Comparison of ENCODE assay signal across 8 cellular contexts in genomic region chr18:24014986-24015896, GRCh38. TPM values are rescaled to one million over a fixed set of nuclear protein-coding genes. Genes with fewer than 3 reads are reported as not detected.
DNase-seq lines count a peak whose midpoint lies in the region; ATAC-seq and TF ChIP-seq lines count a peak whose summit lies in the region.

No MANE protein-coding gene starts in this region.

- DNase-seq in NT2/D1 (ENCODE audit: low read depth, low spot score) (no peak), fibroblast of gingiva (ENCODE audit: low read depth) (peak; percentile 94), testis (peak; percentile 55)

- H3K9ac ChIP-seq in NT2/D1 (ENCODE audit: insufficient read length, low read depth) = peak overlapping the region; percentile 83

- H3K27me3 ChIP-seq in NT2/D1 (ENCODE audit: insufficient read depth, insufficient read length) = peaks cover 40% of the 10 kb centered on the region
- H3K27me3 ChIP-seq in muscle layer of duodenum (ENCODE audit: low read depth, low read length) = no peaks in the 10 kb centered on the region
- no peaks in the 10 kb centered on the region for H3K27me3 ChIP-seq in testis

- TF ChIP-seq POLR2A in testis (IDR thresholded peaks at IDR 0.05) = no peak

- peaks cover 46% of the 10 kb centered on the region for H3K4me1 Mint-ChIP-seq in activated T-helper 17 cell treated with anti-CD3 and anti-CD28 coated beads, Interleukin-2, amount 50 U/mL, for 72 hours

- H3K36me3 Mint-ChIP-seq in activated T-helper 17 cell treated with anti-CD3 and anti-CD28 coated beads, Interleukin-2, amount 50 U/mL, for 72 hours (ENCODE audit: low read depth) = peaks cover 49% of the 10 kb centered on the region

- H3K4me3 Mint-ChIP-seq in activated T-helper 17 cell treated with anti-CD3 and anti-CD28 coated beads, Interleukin-2, amount 50 U/mL, for 72 hours = peak overlapping the region; percentile 86

- 2 to 3% methylated on average over 38 to 55 of the region's 55 CpGs for WGBS in testis, 2 donors

- H3K27ac Mint-ChIP-seq in activated T-helper 17 cell treated with anti-CD3 and anti-CD28 coated beads, Interleukin-2, amount 50 U/mL, for 72 hours = peak overlapping the region; percentile 88

- ATAC-seq in GM21528 (IDR thresholded peaks at IDR 0.05; ENCODE audit: low FRiP score, unreplicated experiment) (peak; percentile 19), GM21723 (IDR thresholded peaks at IDR 0.05; ENCODE audit: unreplicated experiment) (no peak)
- ATAC-seq in activated T-helper 17 cell treated with anti-CD3 and anti-CD28 coated beads, Interleukin-2, amount 50 U/mL, for 72 hours (replicated peaks) = peak; percentile 6

- intact Hi-C loops in testis (cut with DNase I; ENCODE audit: low total_unique reads) = no loop called here

- H3K4me1 ChIP-seq in NT2/D1 (ENCODE audit: insufficient read depth, insufficient read length) = no peaks in the 10 kb centered on the region
- peaks cover 0 to 12% of the 10 kb centered on the region in 2 donors for H3K4me1 ChIP-seq in muscle layer of duodenum (ENCODE audit: control insufficient read depth in 1 of 2, insufficient read depth in 2 of 2, low read length in 2 of 2)
- H3K4me1 ChIP-seq in testis = peaks cover 13% of the 10 kb centered on the region

- H3K4me3 ChIP-seq in NT2/D1 (ENCODE audit: insufficient read length, low read depth) (peak overlapping the region; percentile 77), muscle layer of duodenum (ENCODE audit: low read depth in 1 of 2, low read length in 2 of 2) (peak overlapping the region; percentile 69 to 88), testis (peak overlapping the region; percentile 72 to 82)

- no peaks in the 10 kb centered on the region for H3K9me3 Mint-ChIP-seq in activated T-helper 17 cell treated with anti-CD3 and anti-CD28 coated beads, Interleukin-2, amount 50 U/mL, for 72 hours

- H3K27me3 Mint-ChIP-seq in activated T-helper 17 cell treated with anti-CD3 and anti-CD28 coated beads, Interleukin-2, amount 50 U/mL, for 72 hours = no peaks in the 10 kb centered on the region

- peak overlapping the region; percentile 44 for H3K27ac ChIP-seq in 22Rv1
- H3K27ac ChIP-seq in muscle layer of duodenum (ENCODE audit: low read length) = peak overlapping the region; percentile 19
- peak overlapping the region; percentile 76 to 81 for H3K27ac ChIP-seq in testis

- H3K9me3 ChIP-seq in NT2/D1 (ENCODE audit: insufficient read depth, low read length) (no peaks in the 10 kb centered on the region), muscle layer of duodenum (ENCODE audit: control insufficient read depth in 1 of 2, low read length in 2 of 2) (no peaks in the 10 kb centered on the region), testis (no peaks in the 10 kb centered on the region)

- H3K36me3 ChIP-seq in NT2/D1 (ENCODE audit: insufficient read depth, insufficient read length, low read length) = no peaks in the 10 kb centered on the region
- peaks cover 0 to 5% of the 10 kb centered on the region in 2 donors for H3K36me3 ChIP-seq in muscle layer of duodenum (ENCODE audit: control insufficient read depth in 1 of 2, insufficient read depth in 2 of 2, low read length in 2 of 2)
- H3K36me3 ChIP-seq in testis (ENCODE audit: low read depth, missing control alignments) = no peaks in the 10 kb centered on the region

- TF ChIP-seq CTCF in 22Rv1 (IDR thresholded peaks at IDR 0.05) (no peak), testis (IDR thresholded peaks at IDR 0.05) (no peak)

RNA-seq across cellular contexts. Expression of gene TTC39C, which starts 0.7 kb away (rescaled TPM):
- total RNA-seq in activated T-helper 17 cell treated with anti-CD3 and anti-CD28 coated beads, Interleukin-2, amount 50 U/mL, for 72 hours = 10 to 100 TPM; 59.6 to 76.7 TPM
- 10 to 100 TPM; 57.7 to 68.3 TPM for total RNA-seq in testis
- 70.4 TPM for polyA plus RNA-seq in testis (ENCODE audit: insufficient read depth, low read depth, low replicate concordance)

Comparison
In these comparisons a context has a peak if more than half of its experiments do, and no peak if none do; other contexts are left out.
1. H3K27ac ChIP-seq: peak in every context shown above with its lines; median percentile 78 in testis; 44 in 22Rv1; 19 in muscle layer of duodenum.